ENCODE assay signal across 8 cellular contexts in the genomic region with DNA sequence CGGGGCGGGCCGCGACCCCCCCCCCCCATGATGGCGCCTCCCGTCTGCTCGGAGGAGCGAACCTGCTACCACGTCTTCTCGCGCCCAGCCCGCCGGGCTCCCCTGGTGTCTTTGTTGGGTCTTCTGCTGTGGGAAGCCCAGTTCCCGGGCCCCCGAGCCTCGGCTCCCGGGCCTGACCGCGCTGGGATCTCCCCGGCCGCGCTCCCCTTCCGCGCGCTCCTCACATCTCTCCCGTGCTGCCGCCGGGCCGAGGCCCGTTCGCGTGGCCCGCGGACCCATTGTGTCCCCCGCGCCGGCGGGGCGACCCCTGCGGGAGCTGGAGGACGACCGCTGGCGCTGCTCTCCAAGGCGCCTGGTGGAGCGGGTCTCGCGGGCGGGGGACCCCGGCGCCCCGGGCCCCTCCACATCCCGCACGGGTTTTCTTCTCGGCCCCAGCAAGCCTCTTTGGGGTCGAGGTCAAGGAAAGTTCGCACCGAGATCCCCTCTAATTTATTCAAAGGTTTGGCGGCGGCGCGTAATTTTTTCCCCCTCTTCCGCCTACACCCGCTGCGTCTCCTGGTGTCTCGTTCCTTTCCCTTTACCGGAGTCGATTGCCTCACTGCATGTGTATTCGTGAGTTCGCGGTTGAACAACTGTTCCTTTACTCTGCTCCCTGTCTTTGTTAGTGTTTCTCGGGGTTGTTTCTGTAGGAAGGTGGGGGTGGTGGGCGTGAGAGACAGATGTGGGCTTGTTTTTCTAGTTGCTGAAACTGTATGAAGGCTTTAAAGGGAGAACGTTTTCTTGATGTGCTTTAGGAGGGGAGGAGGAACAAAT. TPM values are rescaled to one million over a fixed set of nuclear protein-coding genes. Genes with fewer than 3 reads are reported as not detected.
DNase-seq lines count a peak whose midpoint lies in the region; ATAC-seq and TF ChIP-seq lines count a peak whose summit lies in the region.

No MANE protein-coding gene starts in this region.

- H3K36me3 ChIP-seq in lower lobe of right lung: no peaks in the 10 kb centered on the region

- no peaks in the 10 kb centered on the region for H3K27me3 ChIP-seq in lower lobe of right lung (ENCODE audit: low read depth)

- intact Hi-C loops in lower lobe of right lung (cut with DNase I): no loop called here

- DNase-seq in NCI-H1436 (lab: John Stamatoyannopoulos, UW) (peak; percentile 39), NCI-H1436 treated with DMSO at 0.1 percent for 48 hours (lab: John Stamatoyannopoulos, UW) (no peak), NCI-H2029 treated with DMSO at 0.1 percent for 48 hours (lab: John Stamatoyannopoulos, UW) (peak; percentile 40), ecto neural progenitor cell (ENCODE audit: low spot score) (peak; percentile 73), lower lobe of right lung (peak; percentile 62)
- DNase-seq in activated CD4-positive, CD25-positive, alpha-beta regulatory T cell treated with anti-CD3 and anti-CD28 coated beads, Interleukin-2, amount 50 U/mL, for 72 hours: peak; percentile 34
- DNase-seq in stimulated activated CD4-positive, alpha-beta T cell treated with anti-CD3 and anti-CD28 coated beads, TNF-alpha, amount 100 ng/mL, for 1 hour (ENCODE audit: low read depth in 3 of 3, low spot score in 1 of 3): peak in 2 of 3 donors; percentile 1 to 56

- peak overlapping the region; percentile 83 for H3K4me3 ChIP-seq in lower lobe of right lung

- H3K4me1 ChIP-seq in lower lobe of right lung: peaks cover 31% of the 10 kb centered on the region

- no peaks in the 10 kb centered on the region for H3K9me3 ChIP-seq in lower lobe of right lung

- ATAC-seq in HG02759 (IDR thresholded peaks at IDR 0.05; ENCODE audit: unreplicated experiment) (peak; percentile 41), lower lobe of right lung (peak; percentile 71 to 74)

- H3K27ac ChIP-seq in lower lobe of right lung: peak overlapping the region; percentile 91

- TF ChIP-seq CTCF in lower lobe of right lung (IDR thresholded peaks at IDR 0.05): no peak

RNA-seq across cellular contexts. Expression of a gene that starts 0.8 kb away (rescaled TPM):
- total RNA-seq in lower lobe of right lung: 15.8 TPM
